11 cellular contexts compared by ENCODE assay signal in genomic region chr15:52228928-52229327, GRCh38. TPM values are rescaled to one million over a fixed set of nuclear protein-coding genes. Genes with fewer than 3 reads are reported as not detected.
DNase-seq lines count a peak whose midpoint lies in the region; ATAC-seq and TF ChIP-seq lines count a peak whose summit lies in the region.
"Had no signal": no experiment of that assay in that cellular context is flagged by ENCODE, and none has a peak within 500 bp of the region (broad histone marks: within the 10 kb centered on the region; RNA-seq: fewer than 3 reads in every experiment).

No MANE protein-coding gene starts in this region.

- H4K20me1 ChIP-seq in HCT116 (ENCODE audit: insufficient read depth), result no peaks in the 10 kb centered on the region

- ATAC-seq in HCT116 (peak; percentile 65), T-helper 17 cell (peak; percentile 57), left lung (peak; percentile 52), HG03025 (IDR thresholded peaks at IDR 0.05; ENCODE audit: low FRiP score, unreplicated experiment) (no peak), HG03039 (IDR thresholded peaks at IDR 0.05; ENCODE audit: unreplicated experiment) (no peak)

- no peaks in the 10 kb centered on the region for H3K27me3 ChIP-seq in Caco-2 (replicated peaks; ENCODE audit: control insufficient read depth, insufficient read depth, low read length)
- no peaks in the 10 kb centered on the region for H3K27me3 ChIP-seq in HCT116 (ENCODE audit: insufficient read depth, low read length)
- H3K27me3 ChIP-seq in left lung, result no peaks in the 10 kb centered on the region

- BruUV-seq in Caco-2 (replicated peaks; lab: Mats Ljungman, UMichigan) (no TSS peak), HCT116 (replicated peaks; lab: Mats Ljungman, UMichigan) (no TSS peak)

- H3K9me3 ChIP-seq in Caco-2 (no peaks in the 10 kb centered on the region), HCT116 (ENCODE audit: control insufficient read depth in 1 of 2, insufficient read depth in 1 of 2, low read depth in 1 of 2, low read length in 2 of 2) (no peaks in the 10 kb centered on the region), T-helper 17 cell (ENCODE audit: control insufficient read depth, low read length, poor library complexity, severe bottlenecking) (no peaks in the 10 kb centered on the region), left lung (no peaks in the 10 kb centered on the region)

- no peak overlapping the region for H3K27ac Mint-ChIP-seq in Caco-2 (ENCODE audit: unreplicated experiment)
- no peak overlapping the region for H3K27ac Mint-ChIP-seq in T-helper 17 cell
- H3K27ac Mint-ChIP-seq in chondrocyte (ENCODE audit: unreplicated experiment), result no peak overlapping the region
- H3K27ac Mint-ChIP-seq: activated T-helper 1 cell treated with anti-CD3 and anti-CD28 coated beads, Interleukin-12 subunit alpha, Interleukin-12 subunit beta, Interleukin-2, Interleukin-4 antibody, amounts not matched to agents 30 ng/mL and 10 ng/mL and 1 ng/mL, durations not matched to agents 14 hours and 24 hours and 36 hours had no signal

- intact Hi-C loops in Caco-2 (cut with micrococcal nuclease; ENCODE audit: unreplicated experiment), result loop anchor here (5.0 kb wide), 1 partner anchor 247 kb away; no protein-coding TSS in a partner anchor
- intact Hi-C loops in HCT116 (cut with micrococcal nuclease), result no loop called here
- intact Hi-C loops in left lung (cut with DNase I), result no loop called here

- POLR2A ChIA-PET in Caco-2 (lab: Charles Lee), result no interaction called here
- POLR2A ChIA-PET in HCT116 (lab: Charles Lee), result no interaction called here

- H3K36me3 ChIP-seq in Caco-2 (ENCODE audit: control insufficient read depth, insufficient read depth, low read length) (peaks cover 1% of the 10 kb centered on the region; the same call in 1 of the 2 replicates), HCT116 (ENCODE audit: control insufficient read depth in 1 of 2, insufficient read depth in 2 of 2, low read length in 2 of 2) (peaks cover 30 to 33% of the 10 kb centered on the region in 2 experiments; a peak in 3 of 4 replicates), left lung (peaks cover 0 to 4% of the 10 kb centered on the region in 2 donors)

- no peaks in the 10 kb centered on the region for H3K9me2 ChIP-seq in HCT116 (ENCODE audit: insufficient read depth)

- H3K9me3 Mint-ChIP-seq in Caco-2 (ENCODE audit: unreplicated experiment) (no peaks in the 10 kb centered on the region), chondrocyte (ENCODE audit: low read depth) (no peaks in the 10 kb centered on the region)
- H3K9me3 Mint-ChIP-seq: activated T-helper 1 cell treated with anti-CD3 and anti-CD28 coated beads, Interleukin-12 subunit alpha, Interleukin-12 subunit beta, Interleukin-2, Interleukin-4 antibody, amounts not matched to agents 30 ng/mL and 10 ng/mL and 1 ng/mL, durations not matched to agents 14 hours and 24 hours and 36 hours had no signal

- H2AFZ ChIP-seq in HCT116 (ENCODE audit: low read depth, low read length, poor library complexity, severe bottlenecking), result no peak overlapping the region

- CTCF ChIA-PET in Caco-2 (lab: Charles Lee), result interaction anchor here (1.3 to 2.0 kb wide), 2 partner anchors 12 to 45 kb away, joined by 4 to 6 read pairs; no protein-coding TSS in a partner anchor
- CTCF ChIA-PET in HCT116 (lab: Charles Lee), result interaction anchor here (1.1 to 2.3 kb wide), 6 partner anchors 12 to 507 kb away, joined by 3 to 12 read pairs (median 4); no protein-coding TSS in a partner anchor

- H3K36me3 Mint-ChIP-seq in Caco-2 (ENCODE audit: insufficient read depth, unreplicated experiment) (peaks cover 8% of the 10 kb centered on the region), T-helper 17 cell (ENCODE audit: low read depth) (peaks cover 3% of the 10 kb centered on the region), chondrocyte (ENCODE audit: low read depth) (no peaks in the 10 kb centered on the region)

- no peaks in the 10 kb centered on the region for H3K79me2 ChIP-seq in HCT116 (ENCODE audit: insufficient read depth, low read length)

- TF ChIP-seq CTCF in Caco-2 (IDR thresholded peaks at IDR 0.05; ENCODE audit: insufficient read depth in 1 of 2, low read depth in 1 of 2, low read length in 1 of 2, severe bottlenecking in 1 of 2, unreplicated experiment in 1 of 2), result no peak
- no peak for TF ChIP-seq CTCF in HCT116 (IDR thresholded peaks at IDR 0.05 in 2 of 3, conservative IDR thresholded peaks at IDR 0.05 in 1 of 3; ENCODE audit: borderline replicate concordance in 1 of 3, insufficient read depth in 1 of 3, low read depth in 2 of 3, low read length in 2 of 3)
- no peak for TF ChIP-seq CTCF in left lung (IDR thresholded peaks at IDR 0.05)
- no peak for TF ChIP-seq CTCF in chondrocyte (IDR thresholded peaks at IDR 0.05)

- H3K4me2 ChIP-seq in HCT116 (ENCODE audit: low read length), result 0 out of 2 replicates have a peak overlapping the region, but pooled peaks have one; percentile 18

- peaks cover 8% of the 10 kb centered on the region for H3K4me1 Mint-ChIP-seq in Caco-2 (ENCODE audit: low read depth, unreplicated experiment)
- H3K4me1 Mint-ChIP-seq in T-helper 17 cell, result peaks cover 13% of the 10 kb centered on the region
- peaks cover 17% of the 10 kb centered on the region for H3K4me1 Mint-ChIP-seq in chondrocyte (ENCODE audit: low read depth)

- no peak for TF ChIP-seq POLR2A in HCT116 (IDR thresholded peaks at IDR 0.05; ENCODE audit: borderline replicate concordance, extremely low read depth, insufficient read depth, insufficient read length)

- no peaks in the 10 kb centered on the region for H3K4me1 ChIP-seq in Caco-2
- peaks cover 4 to 10% of the 10 kb centered on the region in 2 experiments; a peak in 3 of 4 replicates for H3K4me1 ChIP-seq in HCT116 (ENCODE audit: control insufficient read depth in 1 of 2, insufficient read depth in 2 of 2, low read length in 2 of 2)
- no peaks in the 10 kb centered on the region for H3K4me1 ChIP-seq in left lung

- RAD21 ChIA-PET in HCT116 (lab: Charles Lee; ENCODE audit: low non-redundant PET in 1 of 2, low total read pairs in 2 of 2, uncharacterized antibody in 2 of 2, unreplicated experiment in 2 of 2), result interaction anchor here in 1 of 2 experiments (0.6 kb wide), 1 partner anchor 22 kb away, joined by 3 read pairs; no protein-coding TSS in a partner anchor

- H3K4me3 Mint-ChIP-seq in Caco-2 (ENCODE audit: unreplicated experiment) (no peak overlapping the region), T-helper 17 cell (no peak overlapping the region), chondrocyte (ENCODE audit: unreplicated experiment) (no peak overlapping the region)
- H3K4me3 Mint-ChIP-seq: activated T-helper 1 cell treated with anti-CD3 and anti-CD28 coated beads, Interleukin-12 subunit alpha, Interleukin-12 subunit beta, Interleukin-2, Interleukin-4 antibody, amounts not matched to agents 30 ng/mL and 10 ng/mL and 1 ng/mL, durations not matched to agents 14 hours and 24 hours and 36 hours had no signal

- no peak overlapping the region for H3K9ac ChIP-seq in HCT116 (ENCODE audit: low read length)

- H3K4me3 ChIP-seq in Caco-2 (ENCODE audit: low read depth, low read length) (no peak overlapping the region), HCT116 (replicated peaks in 1 of 2; ENCODE audit: low read depth in 1 of 2, low read length in 2 of 2) (no peak overlapping the region), left lung (no peak overlapping the region)

- H3K27ac ChIP-seq in HCT116 (ENCODE audit: low read depth, low read length) (no peak overlapping the region), left lung (no peak overlapping the region)

- H3K27me3 Mint-ChIP-seq in Caco-2 (ENCODE audit: insufficient read depth, unreplicated experiment) (no peaks in the 10 kb centered on the region), T-helper 17 cell (no peaks in the 10 kb centered on the region), chondrocyte (ENCODE audit: low read depth) (no peaks in the 10 kb centered on the region)

- TF ChIP-seq RAD21 in HCT116 (IDR thresholded peaks at IDR 0.05; ENCODE audit: low read depth), result no peak

- DNase-seq in Caco-2, result peak; percentile 64 to 71
- peak; percentile 13 for DNase-seq in HCT116 (ENCODE audit: low read depth, low spot score)
- DNase-seq in T-helper 17 cell, result no peak
- DNase-seq in left lung, result no peak
- DNase-seq in chondrocyte (ENCODE audit: low spot score), result no peak
- no peak for DNase-seq in NCI-H1092 (lab: John Stamatoyannopoulos, UW)
- DNase-seq: C1 segment of cervical spinal cord, NCI-H1436 treated with DMSO at 0.1 percent for 48 hours had no signal

TF ChIP-seq in HCT116, 20 proteins besides CTCF, POLR2A, EP300 and RAD21 (continues in another document):
- no peak for TF ChIP-seq EZH2phosphoT487 (IDR thresholded peaks at IDR 0.05; ENCODE audit: borderline replicate concordance)
- TF ChIP-seq CEBPB (IDR thresholded peaks at IDR 0.05; ENCODE audit: low read depth), result no peak
- no peak for TF ChIP-seq EGR1 (IDR thresholded peaks at IDR 0.05; ENCODE audit: low read depth)
- TF ChIP-seq ATF3 (IDR thresholded peaks at IDR 0.05), result no peak
- no peak for TF ChIP-seq ZNF274 (IDR thresholded peaks at IDR 0.05; ENCODE audit: low read depth, low read length)
- TF ChIP-seq, protein P1, sequence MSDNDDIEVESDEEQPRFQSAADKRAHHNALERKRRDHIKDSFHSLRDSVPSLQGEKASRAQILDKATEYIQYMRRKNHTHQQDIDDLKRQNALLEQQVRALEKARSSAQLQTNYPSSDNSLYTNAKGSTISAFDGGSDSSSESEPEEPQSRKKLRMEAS (IDR thresholded peaks at IDR 0.05), result no peak
- no peak for TF ChIP-seq FOSL1 (IDR thresholded peaks at IDR 0.05; ENCODE audit: low read depth)

RNA-seq across cellular contexts. Expression of gene GNB5, which starts 37.7 kb away (rescaled TPM):
- total RNA-seq in Caco-2 (2022) (19.8 and 23.2 TPM in 2 replicates), HCT116 (2021; ENCODE audit: unreplicated experiment) (27.6 TPM), T-helper 17 cell (10 to 100 TPM; 63.2 to 79.7 TPM), left lung (10 to 100 TPM; 13.9 to 18.9 TPM), chondrocyte (25.7 to 28.9 TPM (median 26.9 TPM) in 3 replicates)
- polyA plus RNA-seq in HCT116 (2012), result 26.0 and 26.4 TPM in 2 replicates

Comparison
In these comparisons a context has a peak if more than half of its experiments do, and no peak if none do; other contexts are left out.
1. DNase-seq: peak in Caco-2 (2 of 2) and HCT116 (single experiment); none in T-helper 17 cell (0 of 3), left lung (0 of 2), chondrocyte (single experiment) and NCI-H1092 (single experiment).
2. ATAC-seq: peak in HCT116 (single experiment), T-helper 17 cell (single experiment) and left lung (single experiment); none in HG03025 (single experiment) and HG03039 (single experiment).